Comparison of ENCODE assay signal across 8 cellular contexts in the genomic region with DNA sequence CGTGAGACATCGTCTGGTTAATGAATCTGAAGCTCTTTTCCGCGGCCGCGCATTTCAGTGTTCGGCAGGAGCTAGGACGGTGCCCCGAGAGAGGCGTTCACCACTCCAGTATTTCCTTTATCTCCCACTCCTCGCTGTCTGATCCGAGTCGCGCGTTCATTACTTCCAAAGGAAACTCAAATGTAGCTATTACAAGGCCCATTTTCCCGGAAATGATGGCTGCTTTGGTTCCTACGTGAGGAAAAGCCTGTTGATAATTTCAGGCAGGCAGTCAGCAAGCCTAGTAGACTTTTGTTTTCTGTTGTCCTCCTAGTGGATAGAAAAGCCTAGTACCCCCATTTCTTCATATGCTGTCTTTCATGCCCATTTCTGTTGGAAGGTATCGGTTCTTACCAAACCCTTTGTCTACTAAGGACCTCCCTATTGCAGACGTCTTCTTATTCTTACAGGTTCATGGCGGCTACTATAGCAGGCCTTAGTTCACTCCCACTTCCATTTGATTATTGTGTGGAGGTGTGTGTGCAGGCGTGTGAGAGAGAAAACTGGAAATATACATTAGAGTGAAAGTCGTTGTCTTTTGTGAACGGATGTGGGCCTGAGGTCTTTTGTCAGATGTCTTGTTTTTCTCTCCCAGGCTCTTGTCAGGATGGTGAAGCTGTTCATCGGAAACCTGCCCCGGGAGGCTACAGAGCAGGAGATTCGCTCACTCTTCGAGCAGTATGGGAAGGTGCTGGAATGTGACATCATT. TPM values are rescaled to one million over a fixed set of nuclear protein-coding genes. Genes with fewer than 3 reads are reported as not detected.
DNase-seq lines count a peak whose midpoint lies in the region; ATAC-seq and TF ChIP-seq lines count a peak whose summit lies in the region.

No MANE protein-coding gene starts in this region.

- DNase-seq in stimulated activated CD4-positive, alpha-beta T cell treated with anti-CD3 and anti-CD28 coated beads, Interleukin-12 subunit alpha, Interleukin-12 subunit beta, amount 100 ng/mL, for 4 hours, result peak; percentile 21
- DNase-seq in stimulated activated CD4-positive, alpha-beta T cell treated with anti-CD3 and anti-CD28 coated beads, Interleukin-2, amount 100 ng/mL, for 48 hours, result no peak
- DNase-seq in RKO (ENCODE audit: low spot score) (peak; percentile 57), lung microvascular endothelial cell (ENCODE audit: low read depth in 2 of 2) (peak; percentile 65 to 72), thyroid gland (no peak), NCI-H2107 (lab: John Stamatoyannopoulos, UW) (no peak)

- peak overlapping the region; percentile 38 to 78 (median 42) for H3K4me3 ChIP-seq in thyroid gland (replicated peaks in 1 of 3)

- peaks cover 16 to 24% of the 10 kb centered on the region in 2 donors for H3K36me3 ChIP-seq in thyroid gland

- TF ChIP-seq CTCF in thyroid gland (IDR thresholded peaks at IDR 0.05), result no peak

- peaks cover 40 to 58% of the 10 kb centered on the region in 2 donors for H3K4me1 ChIP-seq in thyroid gland

- no peaks in the 10 kb centered on the region for H3K9me3 ChIP-seq in thyroid gland

- no peak for TF ChIP-seq POLR2A in thyroid gland (IDR thresholded peaks at IDR 0.05)

- WGBS in thyroid gland, 2 donors, result 3 to 4% methylated on average over 27 of the region's 27 CpGs

- H3K27ac ChIP-seq in cingulate gyrus (ENCODE audit: low read depth, low read length), result peak overlapping the region; percentile 91
- H3K27ac ChIP-seq in thyroid gland, result peak overlapping the region; percentile 37 to 89 (median 82)

- no peak for ATAC-seq in HG03196 (IDR thresholded peaks at IDR 0.05; ENCODE audit: unreplicated experiment)

- H3K27me3 ChIP-seq in thyroid gland, result no peaks in the 10 kb centered on the region

- intact Hi-C loops in thyroid gland (cut with DNase I), result loop anchor here (2.0 to 5.0 kb wide), 2 partner anchors 22 to 38 kb away; partner anchors contain the start of genes RBM14 and RBM4B

RNA-seq across cellular contexts. Expression of gene RBM4, which starts 0.7 kb away (rescaled TPM):
- 105 and 106 TPM in 2 replicates for total RNA-seq in lung microvascular endothelial cell
- 100 to 1,000 TPM; 104 to 147 (median 131) TPM for total RNA-seq in thyroid gland

RNA-seq across cellular contexts. Expression of gene RBM14, which starts 22.8 kb away (rescaled TPM):
- 12.9 and 15.1 TPM in 2 replicates for total RNA-seq in lung microvascular endothelial cell
- total RNA-seq in thyroid gland, result 10 to 100 TPM; 31.8 to 76.9 (median 62.9) TPM

RNA-seq across cellular contexts. Expression of gene RBM4B, which starts 38.4 kb away (rescaled TPM):
- total RNA-seq in lung microvascular endothelial cell, result 16.6 and 22.2 TPM in 2 replicates
- total RNA-seq in thyroid gland, result 10 to 100 TPM; 16.6 to 24.7 (median 24.2) TPM

RNA-seq across cellular contexts. Expression of gene CCS, which starts 46.3 kb away (rescaled TPM):
- total RNA-seq in lung microvascular endothelial cell, result 21.2 and 25.5 TPM in 2 replicates
- total RNA-seq in thyroid gland, result 10 to 100 TPM; 22.7 to 48.5 (median 28.9) TPM

RNA-seq across cellular contexts. Expression of gene CCDC87, which starts 46.4 kb away (rescaled TPM):
- total RNA-seq in lung microvascular endothelial cell (under 0.01 and 0.20 TPM in 2 replicates), thyroid gland (1 to 10 TPM in 2 of 4 donors, under 1 TPM in 2; 0.92 to 2.1 (median 1.1) TPM)

Comparison
In these comparisons a context has a peak if more than half of its experiments do, and no peak if none do; other contexts are left out.
1. DNase-seq: peak in stimulated activated CD4-positive, alpha-beta T cell treated with anti-CD3 and anti-CD28 coated beads, Interleukin-12 subunit alpha, Interleukin-12 subunit beta, amount 100 ng/mL, for 4 hours (single experiment), RKO (single experiment) and lung microvascular endothelial cell (2 of 2); none in stimulated activated CD4-positive, alpha-beta T cell treated with anti-CD3 and anti-CD28 coated beads, Interleukin-2, amount 100 ng/mL, for 48 hours (0 of 2), thyroid gland (0 of 2) and NCI-H2107 (single experiment).